12 cellular contexts compared by ENCODE assay signal in the genomic region with DNA sequence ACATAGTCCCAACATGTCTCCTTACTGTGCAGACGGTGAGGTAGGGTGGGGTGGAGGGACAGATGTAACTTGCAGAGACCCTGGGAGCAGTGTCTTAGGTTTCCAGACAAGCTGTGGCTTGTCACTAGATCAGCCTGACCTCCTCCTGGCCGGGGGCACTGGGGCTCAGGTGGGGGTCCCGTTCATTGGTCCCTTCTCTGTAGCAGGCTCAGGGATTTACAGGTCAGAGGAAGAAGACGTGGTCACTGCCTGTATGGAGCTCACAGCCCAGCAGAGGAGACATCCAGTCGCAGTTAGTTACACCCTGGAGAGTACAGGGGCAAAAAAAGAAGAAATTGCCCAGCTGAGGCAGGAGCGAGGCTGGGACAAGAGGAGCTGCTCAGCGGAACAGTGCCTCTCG.
"Had no signal": no experiment of that assay in that cellular context is flagged by ENCODE, and none has a peak within 500 bp of the region (broad histone marks: within the 10 kb centered on the region; RNA-seq: fewer than 3 reads in every experiment).

No MANE protein-coding gene starts in this region.

- H3K4me3 ChIP-seq: left ventricle myocardium inferior, pancreas, transverse colon had no signal

- DNase-seq: activated CD4-positive, alpha-beta T cell treated with anti-CD3 and anti-CD28 coated beads for 1 hour; activated naive CD4-positive, alpha-beta T cell treated with anti-CD3 and anti-CD28 coated beads for 36 hours; cortex of kidney; left ventricle myocardium inferior; stimulated activated naive CD4-positive, alpha-beta T cell; transverse colon; WERI-Rb-1 had no signal

- H3K4me1 ChIP-seq: pancreas had no signal

- H3K27ac Mint-ChIP-seq: activated naive CD4-positive, alpha-beta T cell treated with anti-CD3 and anti-CD28 coated beads for 36 hours; memory B cell had no signal

- H3K9me3 ChIP-seq: left ventricle myocardium inferior, pancreas, transverse colon had no signal

- H3K4me1 Mint-ChIP-seq: memory B cell had no signal

- H3K36me3 Mint-ChIP-seq: brain, memory B cell had no signal

- H3K27me3 ChIP-seq: pancreas, transverse colon had no signal

- H3K4me3 Mint-ChIP-seq: activated naive CD4-positive, alpha-beta T cell treated with anti-CD3 and anti-CD28 coated beads for 36 hours; central memory CD8-positive, alpha-beta T cell; memory B cell; neural crest cell had no signal

- H3K27ac ChIP-seq: pancreas, transverse colon, WERI-Rb-1 had no signal

- H3K9me3 Mint-ChIP-seq: activated naive CD4-positive, alpha-beta T cell treated with anti-CD3 and anti-CD28 coated beads for 36 hours; brain; central memory CD8-positive, alpha-beta T cell; memory B cell; neural crest cell had no signal
